ENCODE assay signal across 9 cellular contexts in the genomic region with DNA sequence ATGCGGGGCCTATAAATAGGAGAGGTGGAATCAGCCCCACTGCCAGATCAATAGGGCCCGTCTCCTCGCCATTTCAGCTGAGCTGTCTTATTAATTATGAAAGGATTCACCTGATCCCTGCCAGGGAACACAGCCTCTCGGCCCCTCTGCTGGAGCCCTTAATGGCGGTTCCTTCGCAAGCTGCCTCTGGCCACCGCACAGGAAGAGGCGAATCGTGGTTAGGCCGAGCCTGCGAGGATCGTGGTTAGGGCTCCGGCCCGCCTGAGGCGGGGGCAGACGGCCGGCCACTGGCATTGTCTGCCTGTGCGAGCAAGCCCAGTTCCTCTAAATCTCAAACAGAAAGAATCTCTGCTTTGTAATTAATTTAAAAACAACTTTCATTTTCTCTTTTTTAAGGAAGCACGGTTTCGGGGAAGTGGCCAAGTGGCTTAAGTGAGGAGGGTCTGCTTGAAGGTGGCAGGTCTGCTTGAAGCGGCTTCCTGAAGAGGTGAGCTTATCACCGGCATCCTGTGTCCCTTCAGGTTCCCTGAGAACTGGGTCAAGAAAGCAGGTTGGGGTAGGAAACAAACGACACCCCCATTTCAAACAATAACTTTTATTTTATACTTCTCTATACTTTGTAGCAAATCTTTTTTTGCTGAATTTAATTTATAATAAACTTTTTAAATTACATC. TPM values are rescaled to one million over a fixed set of nuclear protein-coding genes. Genes with fewer than 3 reads are reported as not detected.
DNase-seq lines count a peak whose midpoint lies in the region; ATAC-seq, FAIRE-seq and TF ChIP-seq lines count a peak whose summit lies in the region.
"Had no signal": no experiment of that assay in that cellular context is flagged by ENCODE, and none has a peak within 500 bp of the region (broad histone marks: within the 10 kb centered on the region; RNA-seq: fewer than 3 reads in every experiment).

No MANE protein-coding gene starts in this region.

- TF ChIP-seq RAD21 in H1 (IDR thresholded peaks at IDR 0.05 in 1 of 2, conservative IDR thresholded peaks at IDR 0.05 in 1 of 2; ENCODE audit: low read depth in 2 of 2, low read length in 2 of 2), result no peak

- no peaks in the 10 kb centered on the region for H3K79me2 ChIP-seq in H1 (ENCODE audit: control insufficient read depth in 1 of 2, insufficient read depth in 2 of 2, low read length in 2 of 2)

- H3K27ac Mint-ChIP-seq in natural killer cell, result peak overlapping the region; percentile 41 to 79

- H3K9me3 Mint-ChIP-seq in natural killer cell, result no peaks in the 10 kb centered on the region

- TF ChIP-seq CTCF in H1 (IDR thresholded peaks at IDR 0.05; ENCODE audit: control extremely low read depth in 1 of 3, insufficient read depth in 1 of 3, low read depth in 1 of 3, low read length in 3 of 3), result no peak
- no peak for TF ChIP-seq CTCF in natural killer cell (IDR thresholded peaks at IDR 0.05)

- H3K27me3 Mint-ChIP-seq in natural killer cell (ENCODE audit: low read depth in 2 of 2), result peaks cover 81 to 95% of the 10 kb centered on the region in 2 donors

- H2BK15ac ChIP-seq in H1 (ENCODE audit: low read length), result no peak overlapping the region

- no peak overlapping the region for H2AFZ ChIP-seq in H1 (ENCODE audit: low read length)

- H3K4ac ChIP-seq in H1 (replicated peaks; ENCODE audit: insufficient read length, low read depth, low read length), result no peak overlapping the region

- H3K4me1 ChIP-seq in H1 (replicated peaks in 1 of 4; ENCODE audit: control insufficient read depth in 3 of 4, insufficient read depth in 4 of 4, low read length in 3 of 4), result peaks cover 4 to 39% (median 23%) of the 10 kb centered on the region in 4 experiments
- H3K4me1 ChIP-seq: A549 had no signal

- ATAC-seq in natural killer cell, result peak in 2 of 3 donors; percentile 22 to 29

- peak overlapping the region; percentile 73 to 86 for H3K4me2 ChIP-seq in H1 (ENCODE audit: insufficient read depth in 1 of 2, low read depth in 2 of 2, low read length in 2 of 2)

- H3K9ac ChIP-seq in H1 (replicated peaks in 1 of 4; ENCODE audit: extremely low read depth in 1 of 4, low read depth in 3 of 4, low read length in 3 of 4), result no peak overlapping the region

- H4K20me1 ChIP-seq in H1 (replicated peaks in 1 of 2; ENCODE audit: control insufficient read depth in 1 of 2, insufficient read depth in 2 of 2, low read length in 2 of 2), result peaks cover 6 to 34% of the 10 kb centered on the region in 2 experiments

- DNase-seq in NCI-H187 (lab: John Stamatoyannopoulos, UW), result peak; percentile 7 to 41
- DNase-seq in NCI-H187 treated with DMSO at 0.1 percent for 48 hours (lab: John Stamatoyannopoulos, UW), result no peak
- DNase-seq in RPMI7951 (ENCODE audit: low read depth), result peak; percentile 73
- DNase-seq in H1 (ENCODE audit: low read depth in 1 of 2, low spot score in 2 of 2), result no peak
- DNase-seq in natural killer cell, result no peak
- DNase-seq in DMS 273 (lab: John Stamatoyannopoulos, UW; ENCODE audit: unreplicated experiment), result no peak
- no peak for DNase-seq in NCI-H146 (lab: John Stamatoyannopoulos, UW)
- DNase-seq in NCI-H1930 (lab: John Stamatoyannopoulos, UW), result no peak

- no peak overlapping the region for H2BK120ac ChIP-seq in H1 (replicated peaks; ENCODE audit: low read depth, low read length)

- no peak overlapping the region for H3K14ac ChIP-seq in H1 (ENCODE audit: insufficient read length)

- intact Hi-C loops in natural killer cell (cut with micrococcal nuclease), result no loop called here

- no peak overlapping the region for H4K5ac ChIP-seq in H1 (ENCODE audit: insufficient read length, low read depth, low read length)

- no peak overlapping the region for H2AK5ac ChIP-seq in H1 (ENCODE audit: low read depth, low read length)

- H2BK20ac ChIP-seq in H1 (ENCODE audit: low read length), result no peak overlapping the region

- H3K36me3 Mint-ChIP-seq in natural killer cell, result no peaks in the 10 kb centered on the region

- H4K8ac ChIP-seq in H1 (ENCODE audit: extremely low read depth, insufficient read depth, low read length), result no peak overlapping the region

- H3K9me3 ChIP-seq in H1 (ENCODE audit: insufficient read depth in 2 of 2, low read depth in 1 of 2, low read length in 1 of 2), result no peaks in the 10 kb centered on the region
- H3K9me3 ChIP-seq: A549 had no signal

- no peak overlapping the region for H3K23ac ChIP-seq in H1 (ENCODE audit: insufficient read length)

- H3K36me3 ChIP-seq in H1 (ENCODE audit: control insufficient read depth in 2 of 4, insufficient read depth in 4 of 4, low read length in 3 of 4), result no peaks in the 10 kb centered on the region

- CTCF ChIA-PET in H1 (lab: Charles Lee; ENCODE audit: partially characterized antibody), result interaction anchor here (0.8 to 3.1 kb wide), 5 partner anchors 10 to 575 kb away, joined by 3 to 20 read pairs (median 5); a partner anchor contains a TSS

- no peaks in the 10 kb centered on the region for H3K79me1 ChIP-seq in H1 (ENCODE audit: low read depth, low read length)

- H3K4me3 ChIP-seq in H1 (ENCODE audit: extremely low read depth in 1 of 4, insufficient read depth in 2 of 4, low read depth in 3 of 4, low read length in 4 of 4), result peak overlapping the region; percentile 0 to 60 (median 13); a peak in 5 of 8 replicates

- no peak overlapping the region for H3K56ac ChIP-seq in H1 (replicated peaks; ENCODE audit: insufficient read length, low read depth, low read length)

- H2BK12ac ChIP-seq in H1 (ENCODE audit: low read depth, low read length), result no peak overlapping the region

- no peak overlapping the region for H3K27ac ChIP-seq in H1 (ENCODE audit: low read depth, low read length)
- H3K27ac ChIP-seq: A549 had no signal

- FAIRE-seq in H1 (lab: Jason Lieb, UNC), result no peak
- FAIRE-seq: A549 had no signal

- no peak overlapping the region for H3K18ac ChIP-seq in H1 (ENCODE audit: extremely low read depth, low read length)

- no peak for TF ChIP-seq POLR2A in H1 (IDR thresholded peaks at IDR 0.05; ENCODE audit: control extremely low read depth in 1 of 2, low read depth in 2 of 2, low read length in 2 of 2)

- H3K23me2 ChIP-seq in H1 (ENCODE audit: low read depth, low read length), result peaks cover 23% of the 10 kb centered on the region

- peak overlapping the region; percentile 89 for H3K4me3 Mint-ChIP-seq in natural killer cell

- H2BK5ac ChIP-seq in H1 (ENCODE audit: low read depth, low read length), result no peak overlapping the region

- H3K4me1 Mint-ChIP-seq in natural killer cell, result peaks cover 58 to 71% of the 10 kb centered on the region in 2 donors

- H4K91ac ChIP-seq in H1 (replicated peaks; ENCODE audit: insufficient read length, low read length), result no peak overlapping the region

- WGBS in H1 (ENCODE audit: extremely low coverage in 1 of 2, insufficient coverage in 1 of 2, insufficient read length in 1 of 2, insufficient replicate concordance in 2 of 2, low coverage in 1 of 2, low lambda C conversion rate in 2 of 2, missing lambda C conversion rate in 1 of 2), 2 experiments, result 4% methylated on average over 23 of the region's 23 CpGs; no CpG with 5 or more reads in 1 of the 2 experiments

- TF ChIP-seq EP300 in H1 (IDR thresholded peaks at IDR 0.05; ENCODE audit: borderline replicate concordance in 1 of 2, low read depth in 2 of 2, low read length in 2 of 2), result no peak

- H3K27me3 ChIP-seq in H1 (replicated peaks in 1 of 4; ENCODE audit: control insufficient read depth in 3 of 4, extremely low read depth in 1 of 4, insufficient read depth in 3 of 4, low read length in 3 of 4), result peaks cover 84 to 99% (median 96%) of the 10 kb centered on the region in 4 experiments

- POLR2A ChIA-PET in H1 (lab: Charles Lee; ENCODE audit: partially characterized antibody), result interaction anchor here (1.5 kb wide), 1 partner anchor 10 kb away, joined by 10 read pairs; a partner anchor contains a TSS

TF ChIP-seq in H1, 55 proteins besides CTCF, POLR2A, EP300 and RAD21:
- TF ChIP-seq EZH2 (IDR thresholded peaks at IDR 0.05; ENCODE audit: low read depth, low read length, severe bottlenecking) (peak; percentile 75), SRF (IDR thresholded peaks at IDR 0.05; ENCODE audit: low read depth, low read length) (no peak), ASH2L (IDR thresholded peaks at IDR 0.05; ENCODE audit: low read length) (peak; percentile 57), RNF2 (IDR thresholded peaks at IDR 0.05; ENCODE audit: borderline replicate concordance, low read depth, low read length, missing control alignments, poor library complexity, severe bottlenecking) (peak; percentile 73), SP1 (IDR thresholded peaks at IDR 0.05; ENCODE audit: low read depth, low read length) (no peak), SUZ12 (IDR thresholded peaks at IDR 0.05; ENCODE audit: low read length) (peak; percentile 80; the same call in 1 of the 2 replicates), CHD2 (IDR thresholded peaks at IDR 0.05; ENCODE audit: low read length) (no peak), JUND (IDR thresholded peaks at IDR 0.05; ENCODE audit: low read length) (no peak), HDAC6 (IDR thresholded peaks at IDR 0.05; ENCODE audit: low read depth, low read length) (no peak), EGR1 (IDR thresholded peaks at IDR 0.05; ENCODE audit: borderline replicate concordance, low read depth, low read length) (0 out of 2 replicates have a peak, but pooled peaks have one; percentile 28), CREB1 (IDR thresholded peaks at IDR 0.05) (no peak), YY1 (IDR thresholded peaks at IDR 0.05; ENCODE audit: low read depth, low read length) (peak; percentile 85)
- TF ChIP-seq, protein P1, sequence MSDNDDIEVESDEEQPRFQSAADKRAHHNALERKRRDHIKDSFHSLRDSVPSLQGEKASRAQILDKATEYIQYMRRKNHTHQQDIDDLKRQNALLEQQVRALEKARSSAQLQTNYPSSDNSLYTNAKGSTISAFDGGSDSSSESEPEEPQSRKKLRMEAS (IDR thresholded peaks at IDR 0.05), result 0 out of 2 replicates have a peak, but pooled peaks have one; percentile 31

RNA-seq across cellular contexts. Expression of a gene that starts 9.2 kb away (rescaled TPM):
- 26.8 and 32.8 TPM in 2 replicates for total RNA-seq in RPMI7951 (2014; rRNA removed; shearing (Covaris generic))
- 0.26 TPM in 1 of 2 replicates, not detected in the other for total RNA-seq in H1 (2021; fragmentation: NEBNext Ultra II Directional; extraction: Animal tissue kit (Norgen Biotek cat#: 25700))
- 0.06 and 0.11 TPM in 2 replicates for polyA plus RNA-seq in H1 (2011; rRNA removed)
- 0.10 TPM for polyA plus RNA-seq in H1 (2011; cell fraction: cytosol; rRNA removed)
- not detected for polyA plus RNA-seq in H1 (2011; cell fraction: nucleus; rRNA removed)
- polyA plus RNA-seq in H1 (2012, experiment 1 of 2), result 0.19 to 0.25 TPM in 2 of 4 replicates, not detected in the others
- polyA plus RNA-seq in H1 (2012, experiment 2 of 2), result not detected
- 0.26 TPM for polyA plus RNA-seq in H1 (2013, experiment 1 of 2)
- 0.28 TPM for polyA plus RNA-seq in H1 (2013, experiment 2 of 2)
- not detected in 2 replicates for polyA minus RNA-seq in H1 (2011; rRNA and poly(A)+ RNA removed)
- not detected for polyA minus RNA-seq in H1 (2011; cell fraction: cytosol; rRNA and poly(A)+ RNA removed)
- polyA minus RNA-seq in H1 (2011; cell fraction: nucleus; rRNA and poly(A)+ RNA removed), result not detected
- total RNA-seq in natural killer cell, result not detected

Comparison
In these comparisons a context has a peak if more than half of its experiments do, and no peak if none do; other contexts are left out.
1. DNase-seq: peak in NCI-H187 (2 of 2) and RPMI7951 (single experiment); none in NCI-H187 treated with DMSO at 0.1 percent for 48 hours (single experiment), H1 (0 of 2), natural killer cell (single experiment), DMS 273 (single experiment), NCI-H146 (single experiment) and NCI-H1930 (0 of 2).
2. RNA of a gene that starts 9.2 kb away (total RNA-seq): 26.8 to 32.8 TPM in RPMI7951; 0.26 TPM in H1 and not detected in natural killer cell; every median in the first group is over 10 times any median in the second.